13 cellular contexts compared by ENCODE assay signal in genomic region chr2:18830962-18831361, GRCh38.
"Had no signal": no experiment of that assay in that cellular context is flagged by ENCODE, and none has a peak within 500 bp of the region (broad histone marks: within the 10 kb centered on the region; RNA-seq: fewer than 3 reads in every experiment).

No MANE protein-coding gene starts in this region.

- DNase-seq: activated effector memory CD4-positive, alpha-beta T cell treated with Interleukin-2 at 50 U/mL for 16 hours; activated T-cell treated with anti-CD3 and anti-CD28 coated beads, Interleukin-2, amount 50 U/mL, for 24 hours; amygdala; brain microvascular endothelial cell; dermis blood vessel endothelial cell; erythroblast; hypothalamus; kidney glomerular epithelial cell; stomach had no signal

- H3K27me3 ChIP-seq: brain microvascular endothelial cell, stomach had no signal

- H3K36me3 ChIP-seq: brain microvascular endothelial cell, stomach, thoracic aorta had no signal

- FAIRE-seq: urothelium cell line had no signal

- H3K9me3 ChIP-seq: stomach, thoracic aorta had no signal

- H3K4me3 ChIP-seq: skin epidermis, stomach, thoracic aorta had no signal

- ATAC-seq: activated CD4-positive, CD25-positive, alpha-beta regulatory T cell treated with anti-CD3 and anti-CD28 coated beads, Interleukin-2, amount 50 U/mL, for 24 hours had no signal
